In the genomic region with DNA sequence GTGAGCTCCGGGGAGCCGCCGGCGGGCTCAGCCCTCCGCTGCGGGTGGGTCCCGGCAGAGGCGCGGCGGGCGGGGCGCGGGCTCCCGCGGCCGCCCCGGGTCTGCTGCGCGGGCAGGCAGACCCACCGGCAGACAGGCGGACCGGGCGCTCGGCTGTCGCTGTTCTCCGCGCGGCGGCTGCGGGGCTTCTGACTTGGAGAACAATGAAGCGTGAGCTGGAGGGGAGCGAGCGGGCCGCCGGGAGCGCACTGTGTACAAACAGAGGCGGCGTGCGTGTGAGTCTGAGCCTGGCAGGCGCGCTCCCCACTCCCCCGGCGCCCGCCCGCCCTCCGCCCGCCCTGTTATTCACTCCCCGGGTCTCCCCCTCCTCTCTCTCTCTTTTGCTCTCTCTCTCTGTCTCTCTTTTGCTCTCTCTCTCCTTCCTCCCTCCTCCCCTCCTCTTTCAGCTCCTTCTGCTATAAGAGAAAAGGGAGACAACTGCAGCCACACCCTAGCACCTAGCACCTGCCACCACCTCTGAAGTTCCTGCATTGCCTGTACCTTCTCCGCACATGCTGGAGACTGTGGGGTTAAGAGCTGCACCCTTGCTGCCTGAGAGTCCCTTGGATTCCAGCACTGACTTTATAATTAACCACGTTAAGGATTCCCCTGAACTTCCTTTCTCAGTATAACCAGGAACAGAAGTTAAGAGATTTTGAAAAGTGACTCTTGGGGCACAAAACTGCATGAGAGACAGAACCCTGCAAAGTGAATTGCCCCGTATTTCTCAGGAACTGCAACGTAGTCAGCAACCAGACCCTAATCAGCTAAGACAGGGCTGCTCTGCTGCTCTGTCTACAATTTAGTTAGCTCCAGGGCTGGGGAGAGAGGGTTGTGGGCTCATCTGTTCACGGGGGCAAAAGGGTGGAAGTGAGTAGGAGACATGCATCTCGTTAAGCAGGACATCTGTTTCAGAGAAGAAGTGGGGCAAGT, we compare ENCODE assay signal across 8 cellular contexts. TPM values are rescaled to one million over a fixed set of nuclear protein-coding genes. Genes with fewer than 3 reads are reported as not detected.
DNase-seq lines count a peak whose midpoint lies in the region; ATAC-seq and TF ChIP-seq lines count a peak whose summit lies in the region.

A gene with protein sequence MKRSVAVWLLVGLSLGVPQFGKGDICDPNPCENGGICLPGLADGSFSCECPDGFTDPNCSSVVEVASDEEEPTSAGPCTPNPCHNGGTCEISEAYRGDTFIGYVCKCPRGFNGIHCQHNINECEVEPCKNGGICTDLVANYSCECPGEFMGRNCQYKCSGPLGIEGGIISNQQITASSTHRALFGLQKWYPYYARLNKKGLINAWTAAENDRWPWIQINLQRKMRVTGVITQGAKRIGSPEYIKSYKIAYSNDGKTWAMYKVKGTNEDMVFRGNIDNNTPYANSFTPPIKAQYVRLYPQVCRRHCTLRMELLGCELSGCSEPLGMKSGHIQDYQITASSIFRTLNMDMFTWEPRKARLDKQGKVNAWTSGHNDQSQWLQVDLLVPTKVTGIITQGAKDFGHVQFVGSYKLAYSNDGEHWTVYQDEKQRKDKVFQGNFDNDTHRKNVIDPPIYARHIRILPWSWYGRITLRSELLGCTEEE (minus strand): TSS at position 277 of the 972 bp plus-strand sequence. CDS start 506 bp downstream, outside the sequence.

- H3K4me1 Mint-ChIP-seq in stimulated activated memory B cell treated with anti-CD40 and anti-IgM and Interleukin-4, amounts not matched to agents 10 μg/mL and 1 μg/mL and 100 μg/mL, for 72 hours = peaks cover 7% of the 10 kb centered on the region

- TF ChIP-seq CTCF in BJ (IDR thresholded peaks at IDR 0.05; ENCODE audit: insufficient read depth, low read depth, low read length) = no peak
- no peak for TF ChIP-seq CTCF in choroid plexus epithelial cell (conservative IDR thresholded peaks at IDR 0.05; ENCODE audit: low read depth, low read length)

- ATAC-seq in stimulated activated memory B cell treated with anti-CD40 and anti-IgM and Interleukin-4, amounts not matched to agents 10 μg/mL and 1 μg/mL and 100 μg/mL, for 72 hours = no peak
- ATAC-seq in HG03139 (IDR thresholded peaks at IDR 0.05; ENCODE audit: unreplicated experiment) = no peak

- POLR2A ChIA-PET in BJ (lab: Charles Lee) = no interaction called here

- H3K4me3 Mint-ChIP-seq in stimulated activated memory B cell treated with anti-CD40 and anti-IgM and Interleukin-4, amounts not matched to agents 10 μg/mL and 1 μg/mL and 100 μg/mL, for 72 hours = peak within 1 kb of the TSS; percentile 16

- H3K27ac Mint-ChIP-seq in stimulated activated memory B cell treated with anti-CD40 and anti-IgM and Interleukin-4, amounts not matched to agents 10 μg/mL and 1 μg/mL and 100 μg/mL, for 72 hours = no peak within 1 kb of the TSS

- peaks cover 49% of the 10 kb centered on the region for H3K27me3 Mint-ChIP-seq in stimulated activated memory B cell treated with anti-CD40 and anti-IgM and Interleukin-4, amounts not matched to agents 10 μg/mL and 1 μg/mL and 100 μg/mL, for 72 hours

- CTCF ChIA-PET in BJ (lab: Yijun Ruan, JAX) = no interaction called here

- no peak for DNase-seq in BJ (ENCODE audit: low read depth)
- DNase-seq in NCI-H2227 treated with DMSO at 0.1 percent for 48 hours (lab: John Stamatoyannopoulos, UW) = peak; percentile 30
- peak; percentile 69 for DNase-seq in choroid plexus epithelial cell (ENCODE audit: low read depth)
- DNase-seq in kidney glomerular epithelial cell (lab: John Stamatoyannopoulos, UW) = peak; percentile 53
- DNase-seq in activated gamma-delta T cell treated with Interleukin-2 at 50 U/mL for 16 hours = no peak
- no peak for DNase-seq in 8988T

- H3K9me3 Mint-ChIP-seq in stimulated activated memory B cell treated with anti-CD40 and anti-IgM and Interleukin-4, amounts not matched to agents 10 μg/mL and 1 μg/mL and 100 μg/mL, for 72 hours = no peaks in the 10 kb centered on the region

- no peaks in the 10 kb centered on the region for H3K36me3 ChIP-seq in BJ (ENCODE audit: control insufficient read depth, insufficient read depth, low read length)

- H3K4me3 ChIP-seq in BJ (ENCODE audit: low read depth, low read length) (peak within 1 kb of the TSS; percentile 28), choroid plexus epithelial cell (ENCODE audit: low read depth, low read length) (peak within 1 kb of the TSS; percentile 85)

- peaks cover 21% of the 10 kb centered on the region for H3K27me3 ChIP-seq in BJ (ENCODE audit: control insufficient read depth, insufficient read depth, low read length)

- H3K36me3 Mint-ChIP-seq in stimulated activated memory B cell treated with anti-CD40 and anti-IgM and Interleukin-4, amounts not matched to agents 10 μg/mL and 1 μg/mL and 100 μg/mL, for 72 hours = no peaks in the 10 kb centered on the region

RNA-seq across cellular contexts. Expression of the gene that starts here (rescaled TPM):
- polyA plus RNA-seq in BJ (2011; rRNA removed) = 8.4 and 13.8 TPM in 2 replicates
- 4.4 and 4.6 TPM in 2 replicates for polyA minus RNA-seq in BJ (2011; rRNA and poly(A)+ RNA removed)

Comparison
In these comparisons a context has a peak if more than half of its experiments do, and no peak if none do; other contexts are left out.
1. DNase-seq: peak in NCI-H2227 treated with DMSO at 0.1 percent for 48 hours (single experiment), choroid plexus epithelial cell (single experiment) and kidney glomerular epithelial cell (single experiment); none in BJ (single experiment), activated gamma-delta T cell treated with Interleukin-2 at 50 U/mL for 16 hours (single experiment) and 8988T (single experiment).